1 cellular context compared by ENCODE assay signal in genomic region chr2:157572725-157573124, GRCh38.
TF ChIP-seq lines count a peak whose summit lies in the region.

No MANE protein-coding gene starts in this region.

TF ChIP-seq in GM12878, 131 proteins besides CTCF, POLR2A, EP300 and RAD21 (continued from another document):
- TF ChIP-seq SKIL (IDR thresholded peaks at IDR 0.05; ENCODE audit: low read depth, poor library complexity, severe bottlenecking) (no peak), IKZF2 (IDR thresholded peaks at IDR 0.05) (no peak), NR2C1 (IDR thresholded peaks at IDR 0.05) (no peak)
